12 cellular contexts compared by ENCODE assay signal in the genomic region with DNA sequence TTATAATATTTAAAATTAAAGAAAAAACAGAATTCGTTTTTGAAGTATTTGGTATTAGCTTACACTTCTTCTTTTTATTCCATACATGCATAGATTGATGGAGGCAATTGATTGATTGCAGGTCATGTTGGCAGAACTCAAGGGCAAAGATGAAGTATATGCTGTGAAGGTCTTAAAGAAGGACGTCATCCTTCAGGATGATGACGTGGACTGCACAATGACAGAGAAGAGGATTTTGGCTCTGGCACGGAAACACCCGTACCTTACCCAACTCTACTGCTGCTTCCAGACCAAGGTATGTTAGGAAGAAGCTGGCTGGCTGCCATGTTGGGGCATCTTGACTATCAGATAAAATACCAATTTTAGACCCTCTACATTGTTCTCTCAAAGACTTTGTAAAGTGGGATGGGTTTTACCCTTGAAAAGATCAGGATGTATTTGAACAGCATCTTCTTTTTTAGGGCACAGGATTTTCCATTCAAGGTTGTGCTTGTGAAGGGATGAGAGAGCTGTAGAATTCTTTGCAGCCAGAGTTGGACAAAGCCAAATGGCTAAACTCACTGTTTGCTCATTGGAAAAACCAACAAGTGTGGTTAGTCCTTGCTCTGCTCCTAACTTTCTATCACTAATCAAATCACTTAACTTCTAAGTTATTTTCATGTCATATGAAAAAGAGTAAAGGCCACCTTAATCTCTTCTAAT.
DNase-seq lines count a peak whose midpoint lies in the region; ATAC-seq, FAIRE-seq and TF ChIP-seq lines count a peak whose summit lies in the region.
"Had no signal": no experiment of that assay in that cellular context is flagged by ENCODE, and none has a peak within 500 bp of the region (broad histone marks: within the 10 kb centered on the region; RNA-seq: fewer than 3 reads in every experiment).

No MANE protein-coding gene starts in this region.

- H3K27ac ChIP-seq in astrocyte (ENCODE audit: low read depth, low read length) (no peak overlapping the region), fibroblast of lung (ENCODE audit: insufficient read depth, low read length) (peak overlapping the region; percentile 7), mesenchymal stem cell (ENCODE audit: low read length, poor library complexity, severe bottlenecking) (no peak overlapping the region)
- H3K27ac ChIP-seq: BLaER1, GM23248 had no signal

- no peaks in the 10 kb centered on the region; the same call in 1 of the 2 replicates for H3K9me3 Mint-ChIP-seq in HFFc6
- no peaks in the 10 kb centered on the region for H3K9me3 Mint-ChIP-seq in astrocyte (ENCODE audit: unreplicated experiment)
- H3K9me3 Mint-ChIP-seq: CD8-positive, alpha-beta memory T cell had no signal

- H3K36me3 Mint-ChIP-seq in HFFc6 (ENCODE audit: low read depth) (peaks cover 19% of the 10 kb centered on the region; the same call in 1 of the 2 replicates), astrocyte (ENCODE audit: low read depth, unreplicated experiment) (peaks cover 11% of the 10 kb centered on the region)

- TF ChIP-seq CTCF in HFFc6 (IDR thresholded peaks at IDR 0.05) (no peak), astrocyte (IDR thresholded peaks at IDR 0.05; ENCODE audit: insufficient read depth, low read depth, low read length) (no peak), fibroblast of lung (conservative IDR thresholded peaks at IDR 0.05 in 1 of 2, IDR thresholded peaks at IDR 0.05 in 1 of 2; ENCODE audit: low read depth in 1 of 2, low read length in 2 of 2) (no peak)

- H3K4me3 Mint-ChIP-seq in HFFc6 = no peak overlapping the region
- no peak overlapping the region for H3K4me3 Mint-ChIP-seq in astrocyte (ENCODE audit: unreplicated experiment)
- H3K4me3 Mint-ChIP-seq: CD8-positive, alpha-beta memory T cell had no signal

- H2BK12ac ChIP-seq in mesenchymal stem cell (ENCODE audit: low read length in 2 of 2) = no peak overlapping the region

- no peaks in the 10 kb centered on the region for H3K27me3 ChIP-seq in astrocyte (ENCODE audit: insufficient read depth, low read length)
- no peaks in the 10 kb centered on the region for H3K27me3 ChIP-seq in fibroblast of lung (ENCODE audit: control insufficient read depth, insufficient read depth, low read length)
- no peaks in the 10 kb centered on the region for H3K27me3 ChIP-seq in mesenchymal stem cell (ENCODE audit: control insufficient read depth in 1 of 2, insufficient read depth in 1 of 2, low read length in 2 of 2)
- H3K27me3 ChIP-seq: BLaER1 had no signal

- H3K27ac Mint-ChIP-seq in HFFc6 (peak overlapping the region; percentile 33; the same call in 1 of the 2 replicates), astrocyte (ENCODE audit: unreplicated experiment) (no peak overlapping the region)

- H4K8ac ChIP-seq in mesenchymal stem cell (ENCODE audit: low read length) = no peak overlapping the region

- H3K23ac ChIP-seq in mesenchymal stem cell (ENCODE audit: low read length in 2 of 2) = no peak overlapping the region

- H3K9ac ChIP-seq in astrocyte (ENCODE audit: low read length) (no peak overlapping the region), fibroblast of lung (ENCODE audit: insufficient read depth, low read length) (no peak overlapping the region), mesenchymal stem cell (ENCODE audit: low read length) (no peak overlapping the region)
- H3K9ac ChIP-seq: BLaER1, GM23248 had no signal

- H3K4me2 ChIP-seq in astrocyte (ENCODE audit: low read length) = no peak overlapping the region
- no peak overlapping the region for H3K4me2 ChIP-seq in fibroblast of lung (ENCODE audit: extremely low read depth, insufficient read depth, low read length)
- H3K4me2 ChIP-seq in mesenchymal stem cell (ENCODE audit: low read length, poor library complexity, severe bottlenecking) = no peak overlapping the region
- H3K4me2 ChIP-seq: BLaER1 had no signal

- H3K27me3 Mint-ChIP-seq in HFFc6 (ENCODE audit: insufficient read depth) (peaks cover 5% of the 10 kb centered on the region; the same call in 1 of the 2 replicates), astrocyte (ENCODE audit: low read depth, unreplicated experiment) (peaks cover 4% of the 10 kb centered on the region)
- H3K27me3 Mint-ChIP-seq: CD8-positive, alpha-beta memory T cell had no signal

- ATAC-seq in GM21367 (IDR thresholded peaks at IDR 0.05; ENCODE audit: unreplicated experiment) = no peak

- H4K20me1 ChIP-seq in astrocyte (ENCODE audit: insufficient read depth, low read length) = no peaks in the 10 kb centered on the region
- no peaks in the 10 kb centered on the region for H4K20me1 ChIP-seq in fibroblast of lung (ENCODE audit: control insufficient read depth, extremely low read depth, insufficient read depth, low read length)

- H3K9me3 ChIP-seq in astrocyte (ENCODE audit: insufficient read depth, low read depth, low read length) = no peaks in the 10 kb centered on the region
- H3K9me3 ChIP-seq in fibroblast of lung (ENCODE audit: control insufficient read depth, insufficient read depth, low read depth, low read length) = no peaks in the 10 kb centered on the region
- no peaks in the 10 kb centered on the region for H3K9me3 ChIP-seq in mesenchymal stem cell (ENCODE audit: control insufficient read depth, low read length)
- H3K9me3 ChIP-seq: BLaER1 had no signal

- H2BK5ac ChIP-seq in mesenchymal stem cell (ENCODE audit: low read depth, low read length, poor library complexity, severe bottlenecking) = no peak overlapping the region

- H3K4me1 Mint-ChIP-seq in HFFc6 (ENCODE audit: low read depth) (peaks cover 79% of the 10 kb centered on the region), astrocyte (ENCODE audit: low read depth, unreplicated experiment) (peaks cover 23% of the 10 kb centered on the region)
- H3K4me1 Mint-ChIP-seq: CD8-positive, alpha-beta memory T cell had no signal

- H3K4me3 ChIP-seq in astrocyte (ENCODE audit: insufficient read depth, low read depth, low read length) (no peak overlapping the region), fibroblast of lung (replicated peaks in 1 of 4; ENCODE audit: control extremely low read depth in 1 of 4, insufficient read depth in 1 of 4, low read depth in 3 of 4, low read length in 4 of 4) (no peak overlapping the region), mesenchymal stem cell (ENCODE audit: insufficient read depth in 1 of 2, low read depth in 1 of 2, low read length in 2 of 2) (no peak overlapping the region)
- H3K4me3 ChIP-seq: BLaER1, GM12878, GM23248 had no signal

- peak overlapping the region; percentile 7 for H2AK5ac ChIP-seq in mesenchymal stem cell (ENCODE audit: low read length, severe bottlenecking)

- no peak overlapping the region for H3K18ac ChIP-seq in mesenchymal stem cell (ENCODE audit: low read depth in 1 of 2, low read length in 2 of 2)

- H2BK120ac ChIP-seq in mesenchymal stem cell (ENCODE audit: low read depth, low read length) = no peak overlapping the region

- FAIRE-seq in astrocyte (lab: Jason Lieb, UNC) = peak; percentile 5

- no peaks in the 10 kb centered on the region for H3K79me1 ChIP-seq in mesenchymal stem cell (replicated peaks; ENCODE audit: low read length, poor library complexity, severe bottlenecking)

- peak overlapping the region in 1 of 2 experiments; percentile 58 for H3K4ac ChIP-seq in mesenchymal stem cell (ENCODE audit: low read depth in 1 of 2, low read length in 2 of 2)

- 100% methylated on average over 4 of the region's 5 CpGs for WGBS in mesenchymal stem cell

- H3K14ac ChIP-seq in mesenchymal stem cell (ENCODE audit: low read length in 2 of 2) = no peak overlapping the region

- H3K4me1 ChIP-seq in astrocyte (ENCODE audit: insufficient read depth, low read length) = peaks cover 14% of the 10 kb centered on the region
- peaks cover 20% of the 10 kb centered on the region for H3K4me1 ChIP-seq in fibroblast of lung (ENCODE audit: control insufficient read depth, extremely low read depth, insufficient read depth, low read length)
- H3K4me1 ChIP-seq in mesenchymal stem cell (ENCODE audit: control insufficient read depth, insufficient read depth, low read depth, low read length) = peaks cover 4% of the 10 kb centered on the region
- H3K4me1 ChIP-seq: BLaER1 had no signal

- H2BK15ac ChIP-seq in mesenchymal stem cell (ENCODE audit: low read depth, poor library complexity, severe bottlenecking) = no peak overlapping the region

- H3K36me3 ChIP-seq in astrocyte (ENCODE audit: insufficient read depth, low read length) (no peaks in the 10 kb centered on the region), fibroblast of lung (ENCODE audit: control insufficient read depth, insufficient read depth, low read length) (no peaks in the 10 kb centered on the region), mesenchymal stem cell (ENCODE audit: control insufficient read depth in 1 of 2, insufficient read depth in 2 of 2, low read depth in 1 of 2, low read length in 2 of 2) (peaks cover 3 to 85% of the 10 kb centered on the region in 2 experiments)

- no peak overlapping the region for H4K91ac ChIP-seq in mesenchymal stem cell (ENCODE audit: low read length)

- H2AFZ ChIP-seq in astrocyte (ENCODE audit: low read depth, low read length) (no peak overlapping the region), fibroblast of lung (ENCODE audit: low read length) (no peak overlapping the region), mesenchymal stem cell (ENCODE audit: low read depth, low read length) (no peak overlapping the region)
- H2AFZ ChIP-seq: GM23248 had no signal

- H3K79me2 ChIP-seq in astrocyte (ENCODE audit: insufficient read depth, low read length) = no peaks in the 10 kb centered on the region
- no peaks in the 10 kb centered on the region for H3K79me2 ChIP-seq in fibroblast of lung (ENCODE audit: control insufficient read depth, insufficient read depth, low read length)

- DNase-seq in HFFc6 (no peak), astrocyte (ENCODE audit: low read depth) (no peak), fibroblast of lung (ENCODE audit: low read depth in 2 of 2) (peak in 1 of 2 donors; percentile 35), mesenchymal stem cell (no peak), NCI-H526 treated with DMSO at 0.1 percent for 48 hours (lab: John Stamatoyannopoulos, UW) (no peak), HPDE6-E6E7 (ENCODE audit: extremely low spot score) (no peak)
- no peak for DNase-seq in stimulated activated CD4-positive, alpha-beta T cell treated with anti-CD3 and anti-CD28 coated beads, Interleukin-15, amount 100 ng/mL, for 24 hours
